In genomic region chr22:36156515-36157419, GRCh38 we compare ENCODE assay signal across 9 cellular contexts. TPM values are rescaled to one million over a fixed set of nuclear protein-coding genes. Genes with fewer than 3 reads are reported as not detected.
DNase-seq lines count a peak whose midpoint lies in the region; ATAC-seq, FAIRE-seq and TF ChIP-seq lines count a peak whose summit lies in the region.
"Had no signal": no experiment of that assay in that cellular context is flagged by ENCODE, and none has a peak within 500 bp of the region (broad histone marks: within the 10 kb centered on the region; RNA-seq: fewer than 3 reads in every experiment).

No MANE protein-coding gene starts in this region.

- no peaks in the 10 kb centered on the region for H3K36me3 Mint-ChIP-seq in neural progenitor cell

- H3K4me3 Mint-ChIP-seq in neural progenitor cell: no peak overlapping the region
- H3K4me3 Mint-ChIP-seq in stimulated activated naive CD8-positive, alpha-beta T cell treated with anti-CD3 and anti-CD28 coated beads, Interleukin-15, amount 100 ng/mL, for 72 hours: peak overlapping the region; percentile 90 to 99

- no peaks in the 10 kb centered on the region for H3F3A ChIP-seq in neural progenitor cell (ENCODE audit: low read depth)

- H3K27ac ChIP-seq in neural progenitor cell: no peak overlapping the region
- H3K27ac ChIP-seq: SK-N-MC had no signal

- H3K9ac ChIP-seq in neural progenitor cell: no peak overlapping the region

- FAIRE-seq in RCC 7860 (lab: Jason Lieb, UNC): peak; percentile 11

- H3K79me2 ChIP-seq in neural progenitor cell (ENCODE audit: low read depth): no peaks in the 10 kb centered on the region

- H3K4me1 Mint-ChIP-seq in neural progenitor cell: peaks cover 35% of the 10 kb centered on the region
- H3K4me1 Mint-ChIP-seq in stimulated activated naive CD8-positive, alpha-beta T cell treated with anti-CD3 and anti-CD28 coated beads, Interleukin-15, amount 100 ng/mL, for 72 hours: peaks cover 92% of the 10 kb centered on the region

- H3K27me3 Mint-ChIP-seq in neural progenitor cell (ENCODE audit: insufficient read depth, low read depth): no peaks in the 10 kb centered on the region
- no peaks in the 10 kb centered on the region for H3K27me3 Mint-ChIP-seq in stimulated activated naive CD8-positive, alpha-beta T cell treated with anti-CD3 and anti-CD28 coated beads, Interleukin-15, amount 100 ng/mL, for 72 hours

- H3K36me3 ChIP-seq in neural progenitor cell: no peaks in the 10 kb centered on the region

- no peak overlapping the region for H3K4me2 ChIP-seq in neural progenitor cell

- peak overlapping the region; percentile 0 for H2AFZ ChIP-seq in neural progenitor cell (replicated peaks)

- DNase-seq in GM03348 (ENCODE audit: low spot score) (peak; percentile 89), RCC 7860 (ENCODE audit: low spot score) (peak; percentile 60), activated gamma-delta T cell treated with Interleukin-2 at 50 U/mL for 16 hours (peak; percentile 70), fibroblast of villous mesenchyme (ENCODE audit: low read depth) (peak; percentile 83), neural progenitor cell (ENCODE audit: low spot score) (peak; percentile 29), NCI-H524 treated with DMSO at 0.1 percent for 48 hours (lab: John Stamatoyannopoulos, UW) (no peak)
- DNase-seq in stimulated activated naive CD8-positive, alpha-beta T cell treated with anti-CD3 and anti-CD28 coated beads, Interleukin-15, amount 100 ng/mL, for 72 hours: peak; percentile 47 to 72

- peak; percentile 66 for ATAC-seq in stimulated activated naive CD8-positive, alpha-beta T cell treated with anti-CD3 and anti-CD28 coated beads, Interleukin-15, amount 100 ng/mL, for 72 hours
- ATAC-seq in GM19463 (IDR thresholded peaks at IDR 0.05; ENCODE audit: unreplicated experiment): no peak

- no peaks in the 10 kb centered on the region for H3K9me3 ChIP-seq in neural progenitor cell (ENCODE audit: low read depth)

- H3K27me3 ChIP-seq in neural progenitor cell: no peaks in the 10 kb centered on the region

- H3K4me1 ChIP-seq in neural progenitor cell: peaks cover 5% of the 10 kb centered on the region

- H3K9me3 Mint-ChIP-seq in neural progenitor cell: peaks cover under 1% of the 10 kb centered on the region
- H3K9me3 Mint-ChIP-seq in stimulated activated naive CD8-positive, alpha-beta T cell treated with anti-CD3 and anti-CD28 coated beads, Interleukin-15, amount 100 ng/mL, for 72 hours: peaks cover 8 to 13% of the 10 kb centered on the region in 2 donors

- no peak for TF ChIP-seq CTCF in fibroblast of villous mesenchyme (IDR thresholded peaks at IDR 0.05; ENCODE audit: insufficient read depth, low read depth, low read length)
- TF ChIP-seq CTCF in neural progenitor cell (IDR thresholded peaks at IDR 0.05): no peak

- H3K27ac Mint-ChIP-seq in neural progenitor cell: peak overlapping the region; percentile 83
- peak overlapping the region; percentile 98 to 99 for H3K27ac Mint-ChIP-seq in stimulated activated naive CD8-positive, alpha-beta T cell treated with anti-CD3 and anti-CD28 coated beads, Interleukin-15, amount 100 ng/mL, for 72 hours

- H3K4me3 ChIP-seq in fibroblast of villous mesenchyme (ENCODE audit: low read depth, low read length) (peak overlapping the region; percentile 52), neural progenitor cell (no peak overlapping the region)
- H3K4me3 ChIP-seq: SK-N-MC had no signal

- no peaks in the 10 kb centered on the region for H4K20me1 ChIP-seq in neural progenitor cell (ENCODE audit: low read depth)

RNA-seq across cellular contexts. Expression of gene APOL3, which starts 3.8 kb away (rescaled TPM):
- total RNA-seq in fibroblast of villous mesenchyme (9.7 and 10.4 TPM in 2 replicates), neural progenitor cell (ENCODE audit: low replicate concordance) (not detected in 2 replicates)

RNA-seq across cellular contexts. Expression of gene APOL4, which starts 44.8 kb away (rescaled TPM):
- total RNA-seq in fibroblast of villous mesenchyme (not detected in 2 replicates), neural progenitor cell (ENCODE audit: low replicate concordance) (0.56 and 0.82 TPM in 2 replicates)

Comparison
In these comparisons a context has a peak if more than half of its experiments do, and no peak if none do; other contexts are left out.
1. RNA of gene APOL3, which starts 3.8 kb away (total RNA-seq): 9.7 to 10.4 TPM in fibroblast of villous mesenchyme; not detected in neural progenitor cell; every median in the first group is over 10 times any median in the second.